13 cellular contexts compared by ENCODE assay signal in the genomic region with DNA sequence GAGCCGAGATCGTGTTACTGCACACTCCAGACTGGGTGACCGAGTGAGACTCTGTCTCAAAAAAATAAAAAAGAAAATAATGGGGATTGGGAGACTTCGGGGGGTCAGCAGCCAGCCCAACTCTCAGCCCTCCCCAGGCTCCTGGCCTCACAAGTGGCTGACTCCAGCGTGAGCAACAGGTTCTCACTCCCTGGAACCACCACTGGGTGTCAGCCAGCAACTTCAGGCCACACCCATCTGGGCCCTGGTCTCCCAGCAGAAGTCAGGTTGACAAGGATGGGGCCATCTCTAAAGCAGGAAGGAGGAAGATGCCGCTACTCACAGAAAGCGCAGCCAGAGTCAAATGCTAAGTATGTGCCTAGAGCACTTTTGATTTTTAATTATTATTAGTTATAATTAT.
DNase-seq lines count a peak whose midpoint lies in the region; ATAC-seq and TF ChIP-seq lines count a peak whose summit lies in the region.
"Had no signal": no experiment of that assay in that cellular context is flagged by ENCODE, and none has a peak within 500 bp of the region (broad histone marks: within the 10 kb centered on the region; RNA-seq: fewer than 3 reads in every experiment).

No MANE protein-coding gene starts in this region.

- H3K4me1 Mint-ChIP-seq in natural killer cell: no peaks in the 10 kb centered on the region
- H3K4me1 Mint-ChIP-seq: naive B cell; stimulated activated naive CD8-positive, alpha-beta T cell treated with anti-CD3 and anti-CD28 coated beads, Interleukin-15, amount 100 ng/mL, for 72 hours had no signal

- TF ChIP-seq POLR2A in esophagus muscularis mucosa (IDR thresholded peaks at IDR 0.05; ENCODE audit: low read depth): no peak

- no peak overlapping the region for H3K27ac ChIP-seq in esophagus muscularis mucosa (replicated peaks in 1 of 4)

- peak; percentile 29 for DNase-seq in NCI-H2171 treated with DMSO at 0.1 percent for 48 hours (lab: John Stamatoyannopoulos, UW)
- DNase-seq in NCI-H2171 (lab: John Stamatoyannopoulos, UW): no peak
- DNase-seq in HuH-7 (ENCODE audit: low spot score): peak; percentile 60
- DNase-seq in SKM-1 treated with dmso at 0.1 percent for 144 hours (lab: John Stamatoyannopoulos, UW; ENCODE audit: unreplicated experiment): peak; percentile 16
- DNase-seq in mucosa of descending colon: peak in 2 of 3 donors; percentile 28 to 33
- no peak for DNase-seq in esophagus muscularis mucosa (ENCODE audit: extremely low spot score)
- DNase-seq in G401 (ENCODE audit: low spot score): no peak
- no peak for DNase-seq in natural killer cell
- DNase-seq: activated CD4-positive, CD25-positive, alpha-beta regulatory T cell; activated naive CD4-positive, alpha-beta T cell treated with Interleukin-2 at 50 U/mL for 16 hours; GF-D8; naive B cell; stimulated activated naive CD8-positive, alpha-beta T cell treated with anti-CD3 and anti-CD28 coated beads, Interleukin-15, amount 100 ng/mL, for 72 hours had no signal

- H3K27me3 Mint-ChIP-seq in natural killer cell (ENCODE audit: low read depth in 2 of 2): no peaks in the 10 kb centered on the region
- H3K27me3 Mint-ChIP-seq: naive B cell; stimulated activated naive CD8-positive, alpha-beta T cell treated with anti-CD3 and anti-CD28 coated beads, Interleukin-15, amount 100 ng/mL, for 72 hours had no signal

- in situ Hi-C loops in G401 (cut with HindIII; ENCODE audit: low sequenced_read_pairs): no loop called here

- H3K27ac Mint-ChIP-seq in natural killer cell: no peak overlapping the region
- H3K27ac Mint-ChIP-seq: naive B cell had no signal

- no peak overlapping the region for H3K4me3 Mint-ChIP-seq in natural killer cell
- H3K4me3 Mint-ChIP-seq: naive B cell; stimulated activated naive CD8-positive, alpha-beta T cell treated with anti-CD3 and anti-CD28 coated beads, Interleukin-15, amount 100 ng/mL, for 72 hours had no signal

- intact Hi-C loops in mucosa of descending colon (cut with DNase I, micrococcal nuclease): no loop called here
- intact Hi-C loops in esophagus muscularis mucosa (cut with DNase I): no loop called here
- intact Hi-C loops in natural killer cell (cut with micrococcal nuclease): no loop called here

- no peaks in the 10 kb centered on the region for H3K9me3 Mint-ChIP-seq in natural killer cell
- H3K9me3 Mint-ChIP-seq: naive B cell; stimulated activated naive CD8-positive, alpha-beta T cell treated with anti-CD3 and anti-CD28 coated beads, Interleukin-15, amount 100 ng/mL, for 72 hours had no signal

- H3K36me3 Mint-ChIP-seq in natural killer cell: no peaks in the 10 kb centered on the region
- H3K36me3 Mint-ChIP-seq: naive B cell had no signal

- H3K4me1 ChIP-seq in mucosa of descending colon (ENCODE audit: low read depth): no peaks in the 10 kb centered on the region
- no peaks in the 10 kb centered on the region for H3K4me1 ChIP-seq in esophagus muscularis mucosa

- WGBS in esophagus muscularis mucosa: 80% methylated on average over 7 of the region's 7 CpGs

- no peaks in the 10 kb centered on the region for H3K9me3 ChIP-seq in mucosa of descending colon
- H3K9me3 ChIP-seq in esophagus muscularis mucosa: no peaks in the 10 kb centered on the region

- ATAC-seq in mucosa of descending colon: peak; percentile 42
- ATAC-seq in natural killer cell: no peak
- ATAC-seq: stimulated activated naive CD8-positive, alpha-beta T cell treated with anti-CD3 and anti-CD28 coated beads, Interleukin-15, amount 100 ng/mL, for 72 hours had no signal

- no peak for TF ChIP-seq CTCF in mucosa of descending colon (IDR thresholded peaks at IDR 0.05)
- no peak for TF ChIP-seq CTCF in esophagus muscularis mucosa (IDR thresholded peaks at IDR 0.05)
- TF ChIP-seq CTCF in natural killer cell (IDR thresholded peaks at IDR 0.05): no peak

- no peak for TF ChIP-seq EP300 in esophagus muscularis mucosa (IDR thresholded peaks at IDR 0.05)

- H3K36me3 ChIP-seq in mucosa of descending colon (ENCODE audit: low read depth) (no peaks in the 10 kb centered on the region), esophagus muscularis mucosa (peaks cover 0 to 6% (median 2%) of the 10 kb centered on the region in 4 donors)

- no peaks in the 10 kb centered on the region for H3K27me3 ChIP-seq in esophagus muscularis mucosa

- no peak overlapping the region for H3K4me3 ChIP-seq in mucosa of descending colon
- no peak overlapping the region for H3K4me3 ChIP-seq in esophagus muscularis mucosa

Comparison
In these comparisons a context has a peak if more than half of its experiments do, and no peak if none do; other contexts are left out.
1. DNase-seq: peak in NCI-H2171 treated with DMSO at 0.1 percent for 48 hours (single experiment), HuH-7 (single experiment), SKM-1 treated with dmso at 0.1 percent for 144 hours (single experiment) and mucosa of descending colon (2 of 3); none in NCI-H2171 (single experiment), esophagus muscularis mucosa (single experiment), G401 (single experiment) and natural killer cell (single experiment).